In the genomic region with DNA sequence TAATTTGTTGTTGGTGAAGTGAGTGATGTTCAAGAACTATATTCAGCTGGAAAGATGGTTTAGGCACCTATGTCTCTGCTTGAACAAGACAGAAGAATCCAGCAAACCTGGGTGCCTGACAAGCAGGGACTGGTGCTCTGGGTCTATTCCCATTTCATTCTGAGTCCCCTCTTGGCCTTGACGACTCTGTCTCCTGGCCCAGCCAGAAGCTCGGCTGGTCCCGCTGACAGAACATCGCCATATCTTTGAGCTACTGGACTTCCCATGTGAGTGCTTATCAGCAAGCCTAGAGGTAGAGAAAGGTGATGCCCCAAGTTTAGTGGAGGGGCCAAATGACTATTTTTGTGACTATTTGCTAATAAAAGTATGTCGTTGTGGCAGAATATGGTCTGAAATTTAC, we compare ENCODE assay signal across 19 cellular contexts. TPM values are rescaled to one million over a fixed set of nuclear protein-coding genes. Genes with fewer than 3 reads are reported as not detected.
DNase-seq lines count a peak whose midpoint lies in the region; ATAC-seq, FAIRE-seq and TF ChIP-seq lines count a peak whose summit lies in the region.
"Had no signal": no experiment of that assay in that cellular context is flagged by ENCODE, and none has a peak within 500 bp of the region (broad histone marks: within the 10 kb centered on the region; RNA-seq: fewer than 3 reads in every experiment).

No MANE protein-coding gene starts in this region.

- H4K20me1 ChIP-seq in mammary epithelial cell (ENCODE audit: insufficient read depth, low read length) (no peaks in the 10 kb centered on the region), keratinocyte (ENCODE audit: control insufficient read depth, extremely low read depth, insufficient read depth, low read length) (no peaks in the 10 kb centered on the region), PC-3 (ENCODE audit: low read length) (no peaks in the 10 kb centered on the region)

- no peaks in the 10 kb centered on the region for H3F3A ChIP-seq in PC-3 (ENCODE audit: low read length, unreplicated experiment)

- BruUV-seq in MCF 10A (replicated peaks; lab: Mats Ljungman, UMichigan) (no TSS peak), mammary epithelial cell (replicated peaks; lab: Mats Ljungman, UMichigan) (no TSS peak), PC-3 (replicated peaks; lab: Mats Ljungman, UMichigan) (no TSS peak)

- H3K4me3 Mint-ChIP-seq in MCF 10A (ENCODE audit: unreplicated experiment) = no peak overlapping the region
- H3K4me3 Mint-ChIP-seq: CD4-positive, alpha-beta T cell had no signal

- DNase-seq in MCF 10A (ENCODE audit: unreplicated experiment) = no peak
- DNase-seq in mammary epithelial cell = no peak
- no peak for DNase-seq in keratinocyte (ENCODE audit: low read depth, low spot score)
- DNase-seq in posterior vena cava (ENCODE audit: low spot score) = peak; percentile 16
- DNase-seq in Kasumi-1 (lab: John Stamatoyannopoulos, UW) = no peak
- no peak for DNase-seq in PC-3
- DNase-seq: AML-193; Caco-2; CD4-positive, alpha-beta T cell; DMS153; DMS79; GDM1; GM23248 had no signal

- TF ChIP-seq CTCF in MCF 10A (IDR thresholded peaks at IDR 0.05; ENCODE audit: unreplicated experiment) = no peak
- no peak for TF ChIP-seq CTCF in mammary epithelial cell (conservative IDR thresholded peaks at IDR 0.05 in 1 of 2, IDR thresholded peaks at IDR 0.05 in 1 of 2; ENCODE audit: extremely low read depth in 1 of 2, insufficient read depth in 1 of 2, low read depth in 1 of 2, low read length in 2 of 2)
- TF ChIP-seq CTCF in keratinocyte (optimal IDR thresholded peaks at IDR 0.05 in 1 of 3, IDR thresholded peaks at IDR 0.05 in 1 of 3, conservative IDR thresholded peaks at IDR 0.05 in 1 of 3; ENCODE audit: extremely low read depth in 1 of 3, insufficient read depth in 2 of 3, low read length in 3 of 3) = no peak
- TF ChIP-seq CTCF in PC-3 (conservative IDR thresholded peaks at IDR 0.05; ENCODE audit: low read depth, low read length) = no peak

- H3K4me1 ChIP-seq in mammary epithelial cell (ENCODE audit: insufficient read depth, low read length) (peaks cover 46% of the 10 kb centered on the region), keratinocyte (ENCODE audit: control insufficient read depth, extremely low read depth, insufficient read depth, low read length) (peaks cover 49% of the 10 kb centered on the region), PC-3 (ENCODE audit: insufficient read depth, low read length) (peaks cover 17% of the 10 kb centered on the region)
- H3K4me1 ChIP-seq: HAP-1 had no signal

- H3K27ac Mint-ChIP-seq in MCF 10A (ENCODE audit: low read depth, unreplicated experiment) = peak overlapping the region; percentile 54
- H3K27ac Mint-ChIP-seq: CD4-positive, alpha-beta T cell had no signal

- no peak overlapping the region for H3K27ac ChIP-seq in mammary epithelial cell (ENCODE audit: insufficient read depth, low read depth, low read length)
- no peak overlapping the region for H3K27ac ChIP-seq in keratinocyte (ENCODE audit: control insufficient read depth, insufficient read depth, low read length)
- H3K27ac ChIP-seq in PC-3 (ENCODE audit: low read length) = no peak overlapping the region
- H3K27ac ChIP-seq: 22Rv1, C4-2B, GM23248 had no signal

- H3K79me2 ChIP-seq in mammary epithelial cell (ENCODE audit: insufficient read depth, low read length) (no peaks in the 10 kb centered on the region), keratinocyte (ENCODE audit: control insufficient read depth, insufficient read depth, low read length) (no peaks in the 10 kb centered on the region), PC-3 (ENCODE audit: low read length) (no peaks in the 10 kb centered on the region)

- ATAC-seq in GM21737 (IDR thresholded peaks at IDR 0.05; ENCODE audit: unreplicated experiment) (no peak), HG02763 (IDR thresholded peaks at IDR 0.05; ENCODE audit: unreplicated experiment) (no peak), PC-3 (no peak)
- ATAC-seq: A549 had no signal

- CTCF ChIA-PET in MCF 10A (lab: Yijun Ruan, JAX) = interaction anchor here (0.7 to 3.7 kb wide), 4 partner anchors 13 to 114 kb away, joined by 3 to 27 read pairs (median 6); a partner anchor contains a TSS
- CTCF ChIA-PET in mammary epithelial cell (lab: Charles Lee; ENCODE audit: low non-redundant PET) = no interaction called here
- CTCF ChIA-PET in PC-3 (lab: Charles Lee) = interaction anchor here (0.6 kb wide), 1 partner anchor 36 kb away, joined by 4 read pairs; no protein-coding TSS in a partner anchor

- H3K36me3 ChIP-seq in mammary epithelial cell (ENCODE audit: insufficient read depth, low read length) (no peaks in the 10 kb centered on the region), keratinocyte (ENCODE audit: control insufficient read depth in 2 of 2, extremely low read depth in 1 of 2, insufficient read depth in 2 of 2, low read length in 2 of 2) (no peaks in the 10 kb centered on the region), PC-3 (ENCODE audit: low read depth, low read length) (no peaks in the 10 kb centered on the region)
- H3K36me3 ChIP-seq: HAP-1 had no signal

- H3K9ac ChIP-seq in mammary epithelial cell (ENCODE audit: insufficient read depth, low read length) (no peak overlapping the region), keratinocyte (ENCODE audit: control insufficient read depth, extremely low read depth, insufficient read depth, low read length) (no peak overlapping the region), PC-3 (ENCODE audit: low read length) (no peak overlapping the region)
- H3K9ac ChIP-seq: GM23248 had no signal

- no peaks in the 10 kb centered on the region for H3K9me3 Mint-ChIP-seq in MCF 10A (ENCODE audit: unreplicated experiment)
- H3K9me3 Mint-ChIP-seq: CD4-positive, alpha-beta T cell had no signal

- in situ Hi-C loops in mammary epithelial cell (cut with MboI; ENCODE audit: low sequenced_read_pairs in 2 of 2) = no loop called here

- no peaks in the 10 kb centered on the region for H3K27me3 ChIP-seq in mammary epithelial cell (ENCODE audit: insufficient read depth, low read length)
- no peaks in the 10 kb centered on the region for H3K27me3 ChIP-seq in keratinocyte (ENCODE audit: control insufficient read depth, extremely low read depth, insufficient read depth, low read length)
- H3K27me3 ChIP-seq in PC-3 (ENCODE audit: low read length) = no peaks in the 10 kb centered on the region

- intact Hi-C loops in MCF 10A (cut with micrococcal nuclease) (no loop called here), mammary epithelial cell (cut with micrococcal nuclease) (no loop called here), posterior vena cava (cut with DNase I) (no loop called here), PC-3 (cut with micrococcal nuclease) (no loop called here)

- POLR2A ChIA-PET in MCF 10A (lab: Yijun Ruan, JAX) = interaction anchor here (0.5 to 5.5 kb wide), 2 partner anchors 46 to 173 kb away, joined by 3 to 77 read pairs; a partner anchor contains a TSS
- POLR2A ChIA-PET in PC-3 (lab: Charles Lee; ENCODE audit: unreplicated experiment) = no interaction called here

- peak; percentile 41 for FAIRE-seq in keratinocyte (lab: Jason Lieb, UNC)
- FAIRE-seq: A549 had no signal

- H2AFZ ChIP-seq in mammary epithelial cell (ENCODE audit: low read depth, low read length) (no peak overlapping the region), keratinocyte (ENCODE audit: control insufficient read depth, low read length) (no peak overlapping the region), PC-3 (ENCODE audit: low read length) (no peak overlapping the region)
- H2AFZ ChIP-seq: GM23248 had no signal

- H3K9me3 ChIP-seq in mammary epithelial cell (replicated peaks; ENCODE audit: insufficient read depth, low read length) (no peaks in the 10 kb centered on the region), keratinocyte (ENCODE audit: control insufficient read depth, low read depth, low read length) (no peaks in the 10 kb centered on the region), PC-3 (ENCODE audit: low read length) (no peaks in the 10 kb centered on the region)
- H3K9me3 ChIP-seq: A549, Caco-2, HAP-1 had no signal

- no peaks in the 10 kb centered on the region for H3K9me1 ChIP-seq in keratinocyte (ENCODE audit: control insufficient read depth, extremely low read depth, insufficient read depth, low read length)

- WGBS in mammary epithelial cell (ENCODE audit: low coverage, missing lambda C conversion rate) = 99% methylated on average over 5 of the region's 5 CpGs

- H3K27me3 Mint-ChIP-seq in MCF 10A (ENCODE audit: insufficient read depth, unreplicated experiment) = no peaks in the 10 kb centered on the region
- H3K27me3 Mint-ChIP-seq: CD4-positive, alpha-beta T cell had no signal

- no peak overlapping the region for H3K4me2 ChIP-seq in mammary epithelial cell (ENCODE audit: insufficient read depth, low read depth, low read length)
- no peak overlapping the region for H3K4me2 ChIP-seq in keratinocyte (ENCODE audit: control insufficient read depth, extremely low read depth, insufficient read depth, low read depth, low read length)
- no peak overlapping the region for H3K4me2 ChIP-seq in PC-3 (ENCODE audit: low read length)
- H3K4me2 ChIP-seq: A549 had no signal

- no peaks in the 10 kb centered on the region for H3K9me2 ChIP-seq in PC-3 (replicated peaks; ENCODE audit: low read length)

- dilution Hi-C loops in mammary epithelial cell (cut with HindIII; ENCODE audit: low sequenced_read_pairs) = no loop called here
- dilution Hi-C loops in keratinocyte (cut with MboI; ENCODE audit: extremely low pct_ligation_motif_present, low sequenced_read_pairs) = no loop called here

- H3K4me1 Mint-ChIP-seq in MCF 10A (ENCODE audit: insufficient read depth, unreplicated experiment) = peaks cover 11% of the 10 kb centered on the region

- H3K4me3 ChIP-seq in mammary epithelial cell (replicated peaks in 1 of 3; ENCODE audit: insufficient read depth in 1 of 3, low read depth in 2 of 3, low read length in 3 of 3) (no peak overlapping the region), keratinocyte (ENCODE audit: control insufficient read depth in 2 of 3, extremely low read depth in 1 of 3, insufficient read depth in 2 of 3, low read depth in 1 of 3, low read length in 3 of 3) (no peak overlapping the region), PC-3 (ENCODE audit: low read length) (no peak overlapping the region)
- H3K4me3 ChIP-seq: A549, GM23248, HAP-1 had no signal

- H3K36me3 Mint-ChIP-seq in MCF 10A (ENCODE audit: insufficient read depth, unreplicated experiment) = no peaks in the 10 kb centered on the region

RNA-seq across cellular contexts. Expression of a gene that starts 48.2 kb away (rescaled TPM):
- total RNA-seq in MCF 10A (2022) = 214 and 232 TPM in 2 replicates
- total RNA-seq in mammary epithelial cell = 1,000 to 10,000 TPM in 1 of 2 donors, 100 to 1,000 TPM in 1; 574 to 1,408 TPM
- polyA plus RNA-seq in mammary epithelial cell = 1,215 TPM
- 602 TPM for polyA minus RNA-seq in mammary epithelial cell
- polyA plus RNA-seq in keratinocyte = 696 to 1,073 TPM (median 1,057 TPM) in 3 replicates
- 577 TPM for polyA plus RNA-seq in keratinocyte (2011; ENCODE audit: low read depth)
- 226 and 414 TPM in 2 replicates for polyA plus RNA-seq in keratinocyte (2011; cell fraction: cytosol; rRNA removed)
- polyA plus RNA-seq in keratinocyte (2011; cell fraction: nucleus; rRNA removed) = 1,167 and 1,399 TPM in 2 replicates
- polyA plus RNA-seq in keratinocyte (2012; ENCODE audit: low replicate concordance) = 758 and 1,072 TPM in 2 replicates
- 474 to 810 TPM (median 579 TPM) in 3 replicates for polyA minus RNA-seq in keratinocyte
- polyA minus RNA-seq in keratinocyte (2011; cell fraction: cytosol; rRNA and poly(A)+ RNA removed) = 947 TPM
- 1,336 and 1,444 TPM in 2 replicates for polyA minus RNA-seq in keratinocyte (2011; cell fraction: nucleus; rRNA and poly(A)+ RNA removed)
- 1 to 10 TPM; 1.2 to 3.0 TPM for total RNA-seq in posterior vena cava
- total RNA-seq in PC-3 (2014; rRNA removed) = 358 and 362 TPM in 2 replicates
- total RNA-seq: CD4-positive, alpha-beta T cell had no signal

Comparison
In these comparisons a context has a peak if more than half of its experiments do, and no peak if none do; other contexts are left out.
1. RNA of a gene that starts 48.2 kb away (total RNA-seq): 574 to 1,408 TPM in mammary epithelial cell, 358 to 362 TPM in PC-3 and 214 to 232 TPM in MCF 10A; 1.2 to 3.0 TPM in posterior vena cava; every median in the first group is over 10 times any median in the second.